Comparison of ENCODE assay signal across 8 cellular contexts in genomic region chr6:161273752-161274487, GRCh38.
DNase-seq lines count a peak whose midpoint lies in the region; ATAC-seq, FAIRE-seq and TF ChIP-seq lines count a peak whose summit lies in the region.

AGPAT4 (minus strand) TSS chr6:161274061; CDS start chr6:161232213, 41,848 bp downstream.

- DNase-seq in GM18507 (ENCODE audit: extremely low spot score, insufficient read length, low read depth) = peak; percentile 65
- peak; percentile 61 to 70 for DNase-seq in NCI-H1930 (lab: John Stamatoyannopoulos, UW)
- peak; percentile 76 for DNase-seq in T-helper 2 cell treated with Interferon-gamma antibody and Interleukin-4, amounts not matched to agents 5 μg/mL and 100 μg/mL, for 36 hours (ENCODE audit: low spot score)
- peak; percentile 98 for DNase-seq in astrocyte of the spinal cord (ENCODE audit: low read depth, low spot score)
- DNase-seq in hypothalamus (lab: John Stamatoyannopoulos, UW) = peak in 41 of 51 donors; percentile 13 to 88 (median 57)
- peak; percentile 98 for DNase-seq in retinal pigment epithelial cell (ENCODE audit: low read depth)
- no peak for DNase-seq in cortex of kidney (lab: John Stamatoyannopoulos, UW)

- H3K4me3 ChIP-seq in astrocyte of the spinal cord (ENCODE audit: low read depth, low read length) (peak within 1 kb of the TSS; percentile 67), retinal pigment epithelial cell (ENCODE audit: low read length) (peak within 1 kb of the TSS; percentile 86)

- H3K9me3 Mint-ChIP-seq in T-helper 2 cell treated with Interferon-gamma antibody and Interleukin-4, amounts not matched to agents 5 μg/mL and 100 μg/mL, for 36 hours = no peaks in the 10 kb centered on the region

- peaks cover 6% of the 10 kb centered on the region for H3K36me3 Mint-ChIP-seq in T-helper 2 cell treated with Interferon-gamma antibody and Interleukin-4, amounts not matched to agents 5 μg/mL and 100 μg/mL, for 36 hours (ENCODE audit: low read depth)

- in situ Hi-C loops in astrocyte of the spinal cord (cut with HindIII; ENCODE audit: low sequenced_read_pairs) = no loop called here

- peak within 1 kb of the TSS; percentile 96 for H3K27ac Mint-ChIP-seq in T-helper 2 cell treated with Interferon-gamma antibody and Interleukin-4, amounts not matched to agents 5 μg/mL and 100 μg/mL, for 36 hours

- peak; percentile 98 for ATAC-seq in HG02885 (IDR thresholded peaks at IDR 0.05; ENCODE audit: poor library complexity, unreplicated experiment)

- peaks cover 31% of the 10 kb centered on the region for H3K4me1 Mint-ChIP-seq in T-helper 2 cell treated with Interferon-gamma antibody and Interleukin-4, amounts not matched to agents 5 μg/mL and 100 μg/mL, for 36 hours (ENCODE audit: low read depth)

- TF ChIP-seq CTCF in astrocyte of the spinal cord (IDR thresholded peaks at IDR 0.05; ENCODE audit: low read depth, low read length) = no peak
- no peak for TF ChIP-seq CTCF in retinal pigment epithelial cell (conservative IDR thresholded peaks at IDR 0.05; ENCODE audit: low read depth, low read length)

- peak within 1 kb of the TSS; percentile 92 for H3K4me3 Mint-ChIP-seq in T-helper 2 cell treated with Interferon-gamma antibody and Interleukin-4, amounts not matched to agents 5 μg/mL and 100 μg/mL, for 36 hours

- H3K27me3 Mint-ChIP-seq in T-helper 2 cell treated with Interferon-gamma antibody and Interleukin-4, amounts not matched to agents 5 μg/mL and 100 μg/mL, for 36 hours (ENCODE audit: low read depth) = peaks cover 13% of the 10 kb centered on the region

- FAIRE-seq in GM18507 (lab: Jason Lieb, UNC) = peak; percentile 91
